31 cellular contexts compared by ENCODE assay signal in genomic region chr11:113319085-113319484, GRCh38.
"Had no signal": no experiment of that assay in that cellular context is flagged by ENCODE, and none has a peak within 500 bp of the region (broad histone marks: within the 10 kb centered on the region; RNA-seq: fewer than 3 reads in every experiment).

No MANE protein-coding gene starts in this region.

- ATAC-seq: natural killer cell; psoas muscle; right cardiac atrium; sciatic nerve; stimulated activated memory B cell treated with anti-CD40 and anti-IgM and Interleukin-4, amounts not matched to agents 10 μg/mL and 1 μg/mL and 100 μg/mL, for 72 hours; stimulated activated naive CD8-positive, alpha-beta T cell treated with anti-CD3 and anti-CD28 coated beads, Interleukin-15, amount 100 ng/mL, for 72 hours; stimulated activated naive CD8-positive, alpha-beta T cell treated with anti-CD3 and anti-CD28 coated beads, Interleukin-15, Interleukin-2, amounts not matched to agents 100 U/mL and 50 U/mL, for 24 hours; upper lobe of right lung had no signal

- H3K27ac Mint-ChIP-seq: natural killer cell; nephron; neural progenitor cell; progenitor cell of endocrine pancreas; stimulated activated memory B cell treated with anti-CD40 and anti-IgM and Interleukin-4, amounts not matched to agents 10 μg/mL and 1 μg/mL and 100 μg/mL, for 72 hours; stimulated activated naive CD8-positive, alpha-beta T cell treated with anti-CD3 and anti-CD28 coated beads, Interleukin-15, amount 100 ng/mL, for 72 hours; type B pancreatic cell had no signal

- H3K9ac ChIP-seq: neural progenitor cell, parathyroid adenoma had no signal

- H3K36me3 ChIP-seq: neural progenitor cell, ovary, uterus had no signal

- DNase-seq: natural killer cell; occipital lobe; ovary; posterior cingulate gyrus; psoas muscle; right cardiac atrium; spleen; stimulated activated CD4-positive, alpha-beta T cell treated with anti-CD3 and anti-CD28 coated beads, Interleukin-12 subunit alpha, Interleukin-12 subunit beta, amount 100 ng/mL, for 4 hours; stimulated activated CD4-positive, alpha-beta T cell treated with anti-CD3 and anti-CD28 coated beads, Interleukin-1b, Interleukin-23, amount 100 ng/mL, for 48 hours; stimulated activated CD4-positive, alpha-beta T cell treated with anti-CD3 and anti-CD28 coated beads, Interleukin-4, amount 100 ng/mL, for 1 hour; stimulated activated CD4-positive, alpha-beta T cell treated with anti-CD3 and anti-CD28 coated beads, Interleukin-4, amount 100 ng/mL, for 4 hours; stimulated activated CD8-positive, alpha-beta memory T cell treated with anti-CD3 and anti-CD28 coated beads, Interleukin-4, amount 100 ng/mL, for 48 hours; stimulated activated naive CD4-positive, alpha-beta T cell; stimulated activated naive CD8-positive, alpha-beta T cell treated with anti-CD3 and anti-CD28 coated beads, Interleukin-15, amount 100 ng/mL, for 72 hours; stimulated activated naive CD8-positive, alpha-beta T cell treated with anti-CD3 and anti-CD28 coated beads, Interleukin-15, Interleukin-2, amounts not matched to agents 100 U/mL and 50 U/mL, for 24 hours; substantia nigra; testis; tibial artery; transverse colon; upper lobe of right lung; uterus had no signal

- H3K9me3 ChIP-seq: ovary, psoas muscle, suprapubic skin, testis, tibial artery, transverse colon, upper lobe of right lung, uterus had no signal

- H3K4me3 Mint-ChIP-seq: natural killer cell; nephron; neural progenitor cell; stimulated activated memory B cell treated with anti-CD40 and anti-IgM and Interleukin-4, amounts not matched to agents 10 μg/mL and 1 μg/mL and 100 μg/mL, for 72 hours; stimulated activated naive CD8-positive, alpha-beta T cell treated with anti-CD3 and anti-CD28 coated beads, Interleukin-15, amount 100 ng/mL, for 72 hours; type B pancreatic cell had no signal

- H3K4me2 ChIP-seq: neural progenitor cell, smooth muscle cell had no signal

- H3K27me3 ChIP-seq: ovary, spleen, suprapubic skin, testis, tibial artery, transverse colon, upper lobe of right lung, uterus had no signal

- H2AFZ ChIP-seq: neural progenitor cell, parathyroid adenoma had no signal

- H3K27me3 Mint-ChIP-seq: progenitor cell of endocrine pancreas; stimulated activated memory B cell treated with anti-CD40 and anti-IgM and Interleukin-4, amounts not matched to agents 10 μg/mL and 1 μg/mL and 100 μg/mL, for 72 hours; stimulated activated naive CD8-positive, alpha-beta T cell treated with anti-CD3 and anti-CD28 coated beads, Interleukin-15, amount 100 ng/mL, for 72 hours; type B pancreatic cell had no signal

- H3K4me3 ChIP-seq: neural progenitor cell, ovary, psoas muscle, skin epidermis, smooth muscle cell, spleen, suprapubic skin, testis, tibial artery, transverse colon, upper lobe of right lung, uterus had no signal

- H3K9me3 Mint-ChIP-seq: natural killer cell; neural progenitor cell; stimulated activated memory B cell treated with anti-CD40 and anti-IgM and Interleukin-4, amounts not matched to agents 10 μg/mL and 1 μg/mL and 100 μg/mL, for 72 hours had no signal

- H3K27ac ChIP-seq: neural progenitor cell, ovary, parathyroid adenoma, psoas muscle, skin epidermis, spleen, suprapubic skin, testis, tibial artery, transverse colon, upper lobe of right lung, uterus had no signal
